In the genomic region with DNA sequence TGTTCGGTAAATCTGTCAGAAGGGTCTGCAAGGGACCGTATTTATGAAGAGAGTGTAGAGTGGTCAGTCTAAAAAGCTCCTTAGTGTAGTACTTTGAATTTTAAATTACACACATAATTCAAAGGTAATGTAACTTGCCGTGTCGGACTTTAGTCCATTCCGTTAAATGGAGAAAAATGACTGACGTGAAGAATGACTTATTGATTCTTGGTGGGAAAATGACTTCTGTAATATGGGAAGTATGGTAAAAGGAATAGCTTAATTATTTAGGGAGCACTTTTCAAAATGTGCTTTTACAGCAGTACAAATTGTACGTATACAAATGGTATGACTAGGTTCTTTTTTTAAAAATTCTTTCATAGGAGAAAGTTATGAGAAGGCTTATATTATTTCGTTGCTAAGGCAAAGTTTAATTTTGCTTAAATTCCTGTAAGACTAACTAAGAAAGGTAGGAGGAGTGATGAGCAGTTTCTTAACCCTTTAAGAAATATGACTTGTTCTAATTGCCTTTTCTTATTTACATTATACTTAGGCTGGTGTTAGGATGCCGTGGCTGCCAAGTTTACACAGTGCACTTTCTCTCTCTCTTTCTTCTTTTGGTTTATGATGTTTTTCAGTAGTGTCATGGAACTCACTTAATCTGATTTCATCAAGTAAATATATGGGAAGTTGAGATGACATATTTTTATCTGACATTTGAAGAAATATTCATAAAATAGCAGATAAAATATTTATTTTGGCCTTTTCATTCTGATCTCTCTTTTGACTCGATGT, we compare ENCODE assay signal across 20 cellular contexts.
DNase-seq lines count a peak whose midpoint lies in the region; TF ChIP-seq lines count a peak whose summit lies in the region.
"Had no signal": no experiment of that assay in that cellular context is flagged by ENCODE, and none has a peak within 500 bp of the region (broad histone marks: within the 10 kb centered on the region; RNA-seq: fewer than 3 reads in every experiment).

No MANE protein-coding gene starts in this region.

- no peak overlapping the region for H3K4me3 ChIP-seq in LNCaP clone FGC (ENCODE audit: low read depth, low read length)
- H3K4me3 ChIP-seq: A549, cardiac muscle cell had no signal

- H3K27me3 Mint-ChIP-seq in endothelial cell (ENCODE audit: unreplicated experiment): peaks cover 3% of the 10 kb centered on the region
- H3K27me3 Mint-ChIP-seq in progenitor cell of endocrine pancreas: no peaks in the 10 kb centered on the region
- H3K27me3 Mint-ChIP-seq in glutamatergic neuron (ENCODE audit: unreplicated experiment): no peaks in the 10 kb centered on the region
- H3K27me3 Mint-ChIP-seq: activated naive CD4-positive, alpha-beta T cell treated with anti-CD3 and anti-CD28 coated beads, Interleukin-2, amount 10 ng/mL, durations not matched to agents 7 days and 5 days had no signal

- peaks cover 22% of the 10 kb centered on the region for H3K4me1 Mint-ChIP-seq in endothelial cell (ENCODE audit: unreplicated experiment)
- peaks cover 33% of the 10 kb centered on the region for H3K4me1 Mint-ChIP-seq in progenitor cell of endocrine pancreas (ENCODE audit: low read depth)
- H3K4me1 Mint-ChIP-seq in glutamatergic neuron (ENCODE audit: low read depth, unreplicated experiment): peaks cover 33% of the 10 kb centered on the region
- H3K4me1 Mint-ChIP-seq: activated naive CD4-positive, alpha-beta T cell treated with anti-CD3 and anti-CD28 coated beads, Interleukin-2, amount 10 ng/mL, durations not matched to agents 7 days and 5 days had no signal

- TF ChIP-seq CTCF in LNCaP clone FGC (IDR thresholded peaks at IDR 0.05; ENCODE audit: control insufficient read depth, extremely low read depth, insufficient read depth): no peak
- TF ChIP-seq CTCF in endothelial cell (IDR thresholded peaks at IDR 0.05; ENCODE audit: unreplicated experiment): no peak
- no peak for TF ChIP-seq CTCF in progenitor cell of endocrine pancreas (IDR thresholded peaks at IDR 0.05; ENCODE audit: unreplicated experiment)
- TF ChIP-seq CTCF in glutamatergic neuron (IDR thresholded peaks at IDR 0.05; ENCODE audit: partially characterized antibody, unreplicated experiment): no peak

- H3K9me3 Mint-ChIP-seq in endothelial cell (ENCODE audit: unreplicated experiment): no peaks in the 10 kb centered on the region
- no peaks in the 10 kb centered on the region for H3K9me3 Mint-ChIP-seq in progenitor cell of endocrine pancreas (ENCODE audit: low read depth)
- H3K9me3 Mint-ChIP-seq in glutamatergic neuron (ENCODE audit: unreplicated experiment): no peaks in the 10 kb centered on the region
- H3K9me3 Mint-ChIP-seq: activated T-helper 1 cell treated with anti-CD3 and anti-CD28 coated beads, Interleukin-12 subunit alpha, Interleukin-12 subunit beta, Interleukin-2, Interleukin-4 antibody, amounts not matched to agents 30 ng/mL and 10 ng/mL and 1 ng/mL, durations not matched to agents 14 hours and 24 hours and 36 hours had no signal

- peak overlapping the region; percentile 8 for H3K27ac Mint-ChIP-seq in endothelial cell (ENCODE audit: unreplicated experiment)
- H3K27ac Mint-ChIP-seq in progenitor cell of endocrine pancreas: peak overlapping the region; percentile 40
- no peak overlapping the region for H3K27ac Mint-ChIP-seq in glutamatergic neuron (ENCODE audit: unreplicated experiment)
- H3K27ac Mint-ChIP-seq: activated naive CD4-positive, alpha-beta T cell treated with anti-CD3 and anti-CD28 coated beads, Interleukin-2, amount 10 ng/mL, durations not matched to agents 7 days and 5 days; activated T-helper 1 cell treated with anti-CD3 and anti-CD28 coated beads, Interleukin-12 subunit alpha, Interleukin-12 subunit beta, Interleukin-2, Interleukin-4 antibody, amounts not matched to agents 30 ng/mL and 10 ng/mL and 1 ng/mL, durations not matched to agents 14 hours and 24 hours and 36 hours; HFFc6 had no signal

- H3K36me3 Mint-ChIP-seq in endothelial cell (ENCODE audit: low read depth, unreplicated experiment) (no peaks in the 10 kb centered on the region), progenitor cell of endocrine pancreas (ENCODE audit: insufficient read depth) (no peaks in the 10 kb centered on the region), glutamatergic neuron (ENCODE audit: unreplicated experiment) (no peaks in the 10 kb centered on the region)
- H3K36me3 Mint-ChIP-seq: activated naive CD4-positive, alpha-beta T cell treated with anti-CD3 and anti-CD28 coated beads, Interleukin-2, amount 10 ng/mL, durations not matched to agents 7 days and 5 days had no signal

- DNase-seq in NCI-H1092 treated with DMSO at 0.1 percent for 48 hours (lab: John Stamatoyannopoulos, UW) (peak; percentile 68), NCI-H1092 (lab: John Stamatoyannopoulos, UW) (no peak), LNCaP clone FGC (ENCODE audit: low read depth) (peak; percentile 46), endothelial cell (ENCODE audit: low spot score) (no peak), progenitor cell of endocrine pancreas (ENCODE audit: low spot score, unreplicated experiment) (no peak), glutamatergic neuron (no peak), NCI-H146 (lab: John Stamatoyannopoulos, UW) (no peak), amniotic stem cell (lab: John Stamatoyannopoulos, UW) (no peak)
- DNase-seq: activated CD4-positive, alpha-beta T cell treated with anti-CD3 and anti-CD28 coated beads, Interleukin-2, amount 50 U/mL, for 1 hour; activated naive CD4-positive, alpha-beta T cell treated with anti-CD3 and anti-CD28 coated beads, Interleukin-2, amount 10 ng/mL, durations not matched to agents 7 days and 5 days; EL; HFFc6; KBM-7; NCI-H187 treated with DMSO at 0.1 percent for 48 hours; occipital lobe; small intestine; stimulated activated CD4-positive, alpha-beta T cell treated with anti-CD3 and anti-CD28 coated beads, Interleukin-2, amount 100 ng/mL, for 24 hours had no signal

- no peak overlapping the region for H3K4me3 Mint-ChIP-seq in endothelial cell (ENCODE audit: unreplicated experiment)
- H3K4me3 Mint-ChIP-seq in progenitor cell of endocrine pancreas (ENCODE audit: low read depth): peak overlapping the region; percentile 25
- H3K4me3 Mint-ChIP-seq in glutamatergic neuron (ENCODE audit: unreplicated experiment): no peak overlapping the region
- H3K4me3 Mint-ChIP-seq: activated naive CD4-positive, alpha-beta T cell treated with anti-CD3 and anti-CD28 coated beads, Interleukin-2, amount 10 ng/mL, durations not matched to agents 7 days and 5 days; activated T-helper 1 cell treated with anti-CD3 and anti-CD28 coated beads, Interleukin-12 subunit alpha, Interleukin-12 subunit beta, Interleukin-2, Interleukin-4 antibody, amounts not matched to agents 30 ng/mL and 10 ng/mL and 1 ng/mL, durations not matched to agents 14 hours and 24 hours and 36 hours; HFFc6 had no signal

Comparison
In these comparisons a context has a peak if more than half of its experiments do, and no peak if none do; other contexts are left out.
1. DNase-seq: peak in NCI-H1092 treated with DMSO at 0.1 percent for 48 hours (single experiment) and LNCaP clone FGC (single experiment); none in NCI-H1092 (single experiment), endothelial cell (single experiment), progenitor cell of endocrine pancreas (single experiment), glutamatergic neuron (single experiment), NCI-H146 (single experiment) and amniotic stem cell (single experiment).